18 cellular contexts compared by ENCODE assay signal in genomic region chr6:153328194-153328593, GRCh38.
A peak's percentile ranks its signal among the peaks of the same experiment; 100 is the strongest.
DNase-seq lines count a peak whose midpoint lies in the region; ATAC-seq and TF ChIP-seq lines count a peak whose summit lies in the region.
"Had no signal": no experiment of that assay in that cellular context is flagged by ENCODE, and none has a peak within 500 bp of the region (broad histone marks: within the 10 kb centered on the region; RNA-seq: fewer than 3 reads in every experiment).

No MANE protein-coding gene starts in this region.

- H3K27me3 ChIP-seq in SJCRH30 (no peaks in the 10 kb centered on the region), foreskin keratinocyte (no peaks in the 10 kb centered on the region), thyroid gland (no peaks in the 10 kb centered on the region), upper lobe of left lung (no peaks in the 10 kb centered on the region), heart right ventricle (no peaks in the 10 kb centered on the region)
- H3K27me3 ChIP-seq: BLaER1 treated with 17β-estradiol and CSF1 and Interleukin-3, amounts not matched to agents 10 nM and 100 nM; SJSA1 had no signal

- WGBS in thyroid gland, 2 donors, result 57 to 71% methylated on average over 5 of the region's 5 CpGs
- 82 to 88% methylated on average over 5 of the region's 5 CpGs for WGBS in upper lobe of left lung, 2 donors
- WGBS in heart right ventricle, 2 donors, result 91 to 93% methylated on average over 5 of the region's 5 CpGs

- H3K4me3 ChIP-seq in SJCRH30 (no peak overlapping the region), thyroid gland (replicated peaks in 1 of 3) (no peak overlapping the region), upper lobe of left lung (no peak overlapping the region), heart right ventricle (no peak overlapping the region)
- H3K4me3 ChIP-seq: BLaER1 treated with 17β-estradiol and CSF1 and Interleukin-3, amounts not matched to agents 10 nM and 100 nM; PC-9; SJSA1 had no signal

- H3K36me3 ChIP-seq in SJCRH30, result no peaks in the 10 kb centered on the region
- no peaks in the 10 kb centered on the region for H3K36me3 ChIP-seq in thyroid gland
- no peaks in the 10 kb centered on the region for H3K36me3 ChIP-seq in upper lobe of left lung
- H3K36me3 ChIP-seq in heart right ventricle, result no peaks in the 10 kb centered on the region
- H3K36me3 ChIP-seq: BLaER1 treated with 17β-estradiol and CSF1 and Interleukin-3, amounts not matched to agents 10 nM and 100 nM; SJSA1 had no signal

- H3K4me1 ChIP-seq in SJCRH30 (peaks cover 41% of the 10 kb centered on the region), foreskin keratinocyte (no peaks in the 10 kb centered on the region), thyroid gland (peaks cover 22 to 35% of the 10 kb centered on the region in 2 donors), upper lobe of left lung (no peaks in the 10 kb centered on the region), heart right ventricle (no peaks in the 10 kb centered on the region)
- H3K4me1 ChIP-seq: BLaER1 treated with 17β-estradiol and CSF1 and Interleukin-3, amounts not matched to agents 10 nM and 100 nM; SJSA1 had no signal

- DNase-seq in M059J (ENCODE audit: low read depth), result peak; percentile 20
- DNase-seq in SJCRH30, result peak; percentile 91 to 95
- DNase-seq in foreskin keratinocyte, result peak; percentile 31 to 68
- peak; percentile 69 to 72 for DNase-seq in thyroid gland
- DNase-seq in upper lobe of left lung, result no peak
- no peak for DNase-seq in activated T-cell treated with anti-CD3 and anti-CD28 coated beads, Interleukin-2, amount 50 U/mL, for 1 hour
- no peak for DNase-seq in heart right ventricle
- DNase-seq: DMS79 treated with DMSO at 0.1 percent for 48 hours, KG1, MM.1S, NCI-H1092, NCI-H1436 treated with DMSO at 0.1 percent for 48 hours, NCI-H2029 treated with DMSO at 0.1 percent for 48 hours, NCI-H510A, NCI-H774 had no signal

- TF ChIP-seq CTCF in foreskin keratinocyte (conservative IDR thresholded peaks at IDR 0.05), result no peak
- TF ChIP-seq CTCF in thyroid gland (IDR thresholded peaks at IDR 0.05), result no peak
- no peak for TF ChIP-seq CTCF in upper lobe of left lung (IDR thresholded peaks at IDR 0.05)
- TF ChIP-seq CTCF in heart right ventricle (IDR thresholded peaks at IDR 0.05), result no peak

- intact Hi-C loops in thyroid gland (cut with DNase I), result no loop called here
- intact Hi-C loops in heart right ventricle (cut with DNase I), result no loop called here

- TF ChIP-seq POLR2A in thyroid gland (IDR thresholded peaks at IDR 0.05) (no peak), upper lobe of left lung (IDR thresholded peaks at IDR 0.05) (no peak)

- H3K27ac ChIP-seq in SJCRH30 (peak overlapping the region; percentile 98), foreskin keratinocyte (no peak overlapping the region), thyroid gland (peak overlapping the region; percentile 62 to 80 (median 66)), upper lobe of left lung (no peak overlapping the region), heart right ventricle (no peak overlapping the region)
- H3K27ac ChIP-seq: BLaER1 treated with 17β-estradiol and CSF1 and Interleukin-3, amounts not matched to agents 10 nM and 100 nM; PC-9; SJSA1 had no signal

- ATAC-seq in foreskin keratinocyte (peak; percentile 59), upper lobe of left lung (ENCODE audit: low FRiP score in 2 of 2) (no peak), heart right ventricle (no peak)

- TF ChIP-seq EP300 in upper lobe of left lung (IDR thresholded peaks at IDR 0.05), result no peak

- peaks cover 14% of the 10 kb centered on the region for H3K9me3 ChIP-seq in SJCRH30 (replicated peaks)
- H3K9me3 ChIP-seq in thyroid gland, result no peaks in the 10 kb centered on the region
- no peaks in the 10 kb centered on the region for H3K9me3 ChIP-seq in upper lobe of left lung
- peaks cover 0 to 4% (median 0%) of the 10 kb centered on the region in 11 donors for H3K9me3 ChIP-seq in heart right ventricle
- H3K9me3 ChIP-seq: SJSA1 had no signal

Comparison
In these comparisons a context has a peak if more than half of its experiments do, and no peak if none do; other contexts are left out.
1. DNase-seq: peak in M059J (single experiment), SJCRH30 (2 of 2), foreskin keratinocyte (2 of 2) and thyroid gland (2 of 2); none in upper lobe of left lung (0 of 2), activated T-cell treated with anti-CD3 and anti-CD28 coated beads, Interleukin-2, amount 50 U/mL, for 1 hour (single experiment) and heart right ventricle (0 of 2).
2. H3K27ac ChIP-seq: peak in SJCRH30 (single experiment) and thyroid gland (3 of 3); none in foreskin keratinocyte (single experiment), upper lobe of left lung (0 of 4) and heart right ventricle (0 of 10).